8 cellular contexts compared by ENCODE assay signal in genomic region chr6:3227363-3228045, GRCh38. TPM values are rescaled to one million over a fixed set of nuclear protein-coding genes. Genes with fewer than 3 reads are reported as not detected.
DNase-seq lines count a peak whose midpoint lies in the region; ATAC-seq and TF ChIP-seq lines count a peak whose summit lies in the region.

TUBB2B (minus strand) TSS chr6:3227653; CDS start chr6:3227543, 110 bp downstream.

- peak within 1 kb of the TSS; percentile 57 for H3K4me3 ChIP-seq in osteoblast (ENCODE audit: insufficient read depth, low read length)
- H3K4me3 ChIP-seq in testis, result peak within 1 kb of the TSS in 1 of 2 donors; percentile 15

- peaks cover 65% of the 10 kb centered on the region for H3K27me3 Mint-ChIP-seq in T-helper 17 cell

- H3K27ac ChIP-seq in osteoblast (ENCODE audit: low read depth, low read length) (no peak within 1 kb of the TSS), testis (no peak within 1 kb of the TSS)

- H3K27me3 ChIP-seq in osteoblast (ENCODE audit: insufficient read depth, low read length), result peaks cover 85% of the 10 kb centered on the region
- no peaks in the 10 kb centered on the region for H3K27me3 ChIP-seq in testis

- H3K4me1 ChIP-seq in ES-I3 (ENCODE audit: insufficient read depth, low read length) (peaks cover 3% of the 10 kb centered on the region; the same call in 1 of the 2 replicates), osteoblast (ENCODE audit: insufficient read depth, low read length) (peaks cover 18% of the 10 kb centered on the region), testis (peaks cover 29% of the 10 kb centered on the region)

- DNase-seq in NCI-H1105 (lab: John Stamatoyannopoulos, UW) (peak; percentile 97), T-helper 17 cell (no peak), globus pallidus (ENCODE audit: low spot score) (peak; percentile 75), osteoblast (ENCODE audit: insufficient read length, low spot score, missing footprints) (peak; percentile 90), testis (no peak)

- peak within 1 kb of the TSS; percentile 59 for H2AFZ ChIP-seq in osteoblast (ENCODE audit: low read length)

- intact Hi-C loops in testis (cut with DNase I; ENCODE audit: low total_unique reads), result no loop called here

- H3K36me3 ChIP-seq in ES-I3 (ENCODE audit: insufficient read depth, low read length), result peaks cover 3% of the 10 kb centered on the region; the same call in 1 of the 2 replicates
- no peaks in the 10 kb centered on the region for H3K36me3 ChIP-seq in osteoblast (ENCODE audit: insufficient read depth, low read length)
- H3K36me3 ChIP-seq in testis (ENCODE audit: low read depth, missing control alignments), result no peaks in the 10 kb centered on the region

- peaks cover 13% of the 10 kb centered on the region for H3K36me3 Mint-ChIP-seq in T-helper 17 cell (ENCODE audit: low read depth)

- H3K9me3 ChIP-seq in ES-I3 (ENCODE audit: control insufficient read depth, insufficient read depth, low read length), result no peaks in the 10 kb centered on the region
- H3K9me3 ChIP-seq in T-helper 17 cell (ENCODE audit: control insufficient read depth, low read length, poor library complexity, severe bottlenecking), result no peaks in the 10 kb centered on the region
- no peaks in the 10 kb centered on the region for H3K9me3 ChIP-seq in osteoblast (ENCODE audit: low read depth, low read length)
- H3K9me3 ChIP-seq in testis, result no peaks in the 10 kb centered on the region

- no peak for TF ChIP-seq POLR2A in testis (IDR thresholded peaks at IDR 0.05)

- peaks cover 2% of the 10 kb centered on the region for H4K20me1 ChIP-seq in osteoblast (ENCODE audit: insufficient read depth, low read length)

- 1% methylated on average over 15 to 63 of the region's 66 CpGs for WGBS in testis, 2 donors

- no peaks in the 10 kb centered on the region for H3K79me2 ChIP-seq in osteoblast (ENCODE audit: insufficient read depth, low read length)

- peak within 1 kb of the TSS; percentile 72 for H3K4me2 ChIP-seq in osteoblast (ENCODE audit: insufficient read depth, low read length)

- ATAC-seq in T-helper 17 cell (no peak), GM21786 (IDR thresholded peaks at IDR 0.05; ENCODE audit: unreplicated experiment) (no peak), HG03342 (IDR thresholded peaks at IDR 0.05; ENCODE audit: unreplicated experiment) (no peak)

- peak within 1 kb of the TSS; percentile 89 for H3K4me3 Mint-ChIP-seq in T-helper 17 cell

- peaks cover 32% of the 10 kb centered on the region for H3K4me1 Mint-ChIP-seq in T-helper 17 cell

- H3K27ac Mint-ChIP-seq in T-helper 17 cell, result peak within 1 kb of the TSS; percentile 46

- H3K9ac ChIP-seq in ES-I3 (ENCODE audit: low read depth, low read length), result peak within 1 kb of the TSS; percentile 81

- TF ChIP-seq CTCF in osteoblast (IDR thresholded peaks at IDR 0.05; ENCODE audit: extremely low read depth, low read depth, low read length) (no peak), testis (IDR thresholded peaks at IDR 0.05) (no peak)

RNA-seq across cellular contexts. Expression of gene TUBB2B, which starts in this region (rescaled TPM):
- total RNA-seq in T-helper 17 cell, result under 1 TPM; 0.75 to 0.76 TPM
- total RNA-seq in osteoblast, result 5.6 and 9.0 TPM in 2 replicates
- total RNA-seq in testis, result 1 to 10 TPM; 1.6 to 2.2 TPM
- polyA plus RNA-seq in testis (ENCODE audit: insufficient read depth, low read depth, low replicate concordance), result 3.6 TPM

Comparison
In these comparisons a context has a peak if more than half of its experiments do, and no peak if none do; other contexts are left out.
1. DNase-seq: peak in NCI-H1105 (single experiment), globus pallidus (single experiment) and osteoblast (single experiment); none in T-helper 17 cell (0 of 3) and testis (single experiment).